In genomic region chr18:76435321-76435989, GRCh38 we compare ENCODE assay signal across 25 cellular contexts. TPM values are rescaled to one million over a fixed set of nuclear protein-coding genes. Genes with fewer than 3 reads are reported as not detected.
DNase-seq lines count a peak whose midpoint lies in the region; ATAC-seq, FAIRE-seq and TF ChIP-seq lines count a peak whose summit lies in the region.
"Had no signal": no experiment of that assay in that cellular context is flagged by ENCODE, and none has a peak within 500 bp of the region (broad histone marks: within the 10 kb centered on the region; RNA-seq: fewer than 3 reads in every experiment).

No MANE protein-coding gene starts in this region.

- TF ChIP-seq CTCF in D721Med (IDR thresholded peaks at IDR 0.05; ENCODE audit: insufficient read depth, missing control alignments): no peak
- peak; percentile 67 for TF ChIP-seq CTCF in WERI-Rb-1 (IDR thresholded peaks at IDR 0.05; ENCODE audit: low read depth, low read length)
- peak; percentile 31 for TF ChIP-seq CTCF in fibroblast of villous mesenchyme (IDR thresholded peaks at IDR 0.05; ENCODE audit: insufficient read depth, low read depth, low read length)
- TF ChIP-seq CTCF in neutrophil (IDR thresholded peaks at IDR 0.05): no peak
- no peak for TF ChIP-seq CTCF in mucosa of descending colon (IDR thresholded peaks at IDR 0.05)

- DNase-seq in D721Med (ENCODE audit: insufficient read length, low spot score) (no peak), WERI-Rb-1 (no peak), fibroblast of villous mesenchyme (ENCODE audit: low read depth) (no peak), mucosa of descending colon (no peak), T1000 (lab: John Stamatoyannopoulos, UW) (no peak)
- no peak for DNase-seq in activated naive CD4-positive, alpha-beta T cell treated with anti-CD3 and anti-CD28 coated beads, Interleukin-2, amount 50 U/mL, for 72 hours (ENCODE audit: low spot score in 2 of 2)
- DNase-seq: activated CD4-positive, alpha-beta T cell treated with anti-CD3 and anti-CD28 coated beads for 4 hours; activated naive CD8-positive, alpha-beta T cell treated with anti-CD3 and anti-CD28 coated beads, Interleukin-2, amount 10 ng/mL, durations not matched to agents 7 days and 5 days; CD4-positive, alpha-beta memory T cell; DMS53; natural killer cell; NCI-H1092 treated with DMSO at 0.1 percent for 48 hours; NCI-H2029 treated with DMSO at 0.1 percent for 48 hours; NCI-H446 treated with DMSO at 0.1 percent for 48 hours; stimulated activated CD4-positive, alpha-beta T cell treated with anti-CD3 and anti-CD28 coated beads, Interleukin-1b, Interleukin-23, amount 100 ng/mL, for 48 hours; stimulated activated naive CD4-positive, alpha-beta T cell treated with Interleukin-2 at 50 U/mL for 16 hours; tibial artery had no signal

- no peaks in the 10 kb centered on the region for H3K9me3 Mint-ChIP-seq in activated naive CD4-positive, alpha-beta T cell treated with anti-CD3 and anti-CD28 coated beads, Interleukin-2, amount 50 U/mL, for 72 hours
- H3K9me3 Mint-ChIP-seq: activated naive CD8-positive, alpha-beta T cell treated with anti-CD3 and anti-CD28 coated beads, Interleukin-2, amount 10 ng/mL, durations not matched to agents 7 days and 5 days; CD4-positive, alpha-beta memory T cell; dendritic cell treated with granulocyte-macrophage colony-stimulating factor and Interleukin-4, amounts not matched to agents 40 ng/mL and 50 ng/mL, for 4 days; natural killer cell had no signal

- peak overlapping the region in 1 of 2 donors; percentile 30 for H3K27ac Mint-ChIP-seq in activated naive CD4-positive, alpha-beta T cell treated with anti-CD3 and anti-CD28 coated beads, Interleukin-2, amount 50 U/mL, for 72 hours
- H3K27ac Mint-ChIP-seq: activated naive CD8-positive, alpha-beta T cell treated with anti-CD3 and anti-CD28 coated beads, Interleukin-2, amount 10 ng/mL, durations not matched to agents 7 days and 5 days; CD4-positive, alpha-beta memory T cell; dendritic cell treated with granulocyte-macrophage colony-stimulating factor and Interleukin-4, amounts not matched to agents 40 ng/mL and 50 ng/mL, for 4 days had no signal

- intact Hi-C loops in mucosa of descending colon (cut with DNase I, micrococcal nuclease): no loop called here

- H3K36me3 ChIP-seq in WERI-Rb-1 (peaks cover 70% of the 10 kb centered on the region), neutrophil (peaks cover 78% of the 10 kb centered on the region), mucosa of descending colon (ENCODE audit: low read depth) (no peaks in the 10 kb centered on the region)

- peak; percentile 98 for FAIRE-seq in D721Med (lab: Jason Lieb, UNC)
- FAIRE-seq: endothelial cell of umbilical vein, frontal cortex, GM12878, H54 had no signal

- H3K4me1 ChIP-seq in neutrophil (ENCODE audit: control insufficient read depth in 1 of 2, insufficient read depth in 1 of 2, low read depth in 1 of 2, low read length in 1 of 2) (peaks cover 17 to 29% of the 10 kb centered on the region in 2 experiments), mucosa of descending colon (ENCODE audit: low read depth) (no peaks in the 10 kb centered on the region)
- H3K4me1 ChIP-seq: tibial artery had no signal

- H3K9me3 ChIP-seq in WERI-Rb-1 (ENCODE audit: severe bottlenecking): no peaks in the 10 kb centered on the region
- no peaks in the 10 kb centered on the region for H3K9me3 ChIP-seq in neutrophil
- no peaks in the 10 kb centered on the region for H3K9me3 ChIP-seq in mucosa of descending colon
- H3K9me3 ChIP-seq: tibial artery had no signal

- no peaks in the 10 kb centered on the region for H3K36me3 Mint-ChIP-seq in activated naive CD4-positive, alpha-beta T cell treated with anti-CD3 and anti-CD28 coated beads, Interleukin-2, amount 50 U/mL, for 72 hours
- H3K36me3 Mint-ChIP-seq: activated naive CD8-positive, alpha-beta T cell treated with anti-CD3 and anti-CD28 coated beads, Interleukin-2, amount 10 ng/mL, durations not matched to agents 7 days and 5 days; natural killer cell had no signal

- ATAC-seq in activated naive CD4-positive, alpha-beta T cell treated with anti-CD3 and anti-CD28 coated beads, Interleukin-2, amount 50 U/mL, for 72 hours: no peak
- ATAC-seq in mucosa of descending colon: no peak
- no peak for ATAC-seq in activated CD4-positive, CD25-positive, alpha-beta regulatory T cell treated with anti-CD3 and anti-CD28 coated beads, Interleukin-2, amount 50 U/mL, for 24 hours
- ATAC-seq: GM12878, natural killer cell had no signal

- H3K4me3 ChIP-seq in WERI-Rb-1 (ENCODE audit: low read depth, low read length) (no peak overlapping the region), fibroblast of villous mesenchyme (ENCODE audit: low read depth, low read length) (no peak overlapping the region), neutrophil (ENCODE audit: low read depth in 1 of 2, low read length in 1 of 2) (no peak overlapping the region), mucosa of descending colon (no peak overlapping the region)
- H3K4me3 ChIP-seq: GM12878, tibial artery had no signal

- H3K27me3 ChIP-seq in WERI-Rb-1 (ENCODE audit: insufficient read depth, low read depth, severe bottlenecking) (no peaks in the 10 kb centered on the region), neutrophil (no peaks in the 10 kb centered on the region)
- H3K27me3 ChIP-seq: tibial artery had no signal

- no peak overlapping the region for H3K27ac ChIP-seq in WERI-Rb-1
- peak overlapping the region; percentile 56 for H3K27ac ChIP-seq in neutrophil
- H3K27ac ChIP-seq: KMS-11, tibial artery had no signal

RNA-seq across cellular contexts. Expression of gene ZNF516, which starts 59.6 kb away (rescaled TPM):
- total RNA-seq in fibroblast of villous mesenchyme (50.6 and 53.1 TPM in 2 replicates), mucosa of descending colon (10 to 100 TPM; 22.0 to 47.9 (median 23.2) TPM)
- total RNA-seq in activated naive CD4-positive, alpha-beta T cell treated with anti-CD3 and anti-CD28 coated beads, Interleukin-2, amount 50 U/mL, for 72 hours: 10 to 100 TPM in 1 of 2 donors, 1 to 10 TPM in 1; 7.9 to 13.8 TPM

Comparison
In these comparisons a context has a peak if more than half of its experiments do, and no peak if none do; other contexts are left out.
1. CTCF ChIP-seq: peak in WERI-Rb-1 (single experiment) and fibroblast of villous mesenchyme (single experiment); none in D721Med (single experiment), neutrophil (single experiment) and mucosa of descending colon (single experiment).